In the genomic region with DNA sequence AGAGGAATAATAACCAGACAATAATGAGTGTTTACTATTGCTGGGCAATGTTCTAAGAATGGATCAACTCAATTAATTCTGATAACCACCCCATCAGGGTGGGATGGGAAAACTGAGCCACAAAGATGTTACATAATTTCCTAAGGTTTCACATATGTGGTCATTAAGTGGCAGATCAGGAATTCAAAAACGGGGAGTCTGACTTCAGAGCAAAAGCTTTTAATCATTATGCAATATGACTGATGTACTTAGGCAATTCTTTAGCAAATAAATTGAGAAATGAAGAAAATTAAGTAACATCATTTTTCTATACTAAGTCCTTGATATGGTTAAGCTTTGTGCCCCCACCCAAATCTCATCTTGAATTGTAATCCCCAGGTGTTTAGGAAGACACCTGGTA, we compare ENCODE assay signal across 25 cellular contexts. TPM values are rescaled to one million over a fixed set of nuclear protein-coding genes. Genes with fewer than 3 reads are reported as not detected.
A peak's percentile ranks its signal among the peaks of the same experiment; 100 is the strongest.
DNase-seq lines count a peak whose midpoint lies in the region; ATAC-seq, FAIRE-seq and TF ChIP-seq lines count a peak whose summit lies in the region.
"Had no signal": no experiment of that assay in that cellular context is flagged by ENCODE, and none has a peak within 500 bp of the region (broad histone marks: within the 10 kb centered on the region; RNA-seq: fewer than 3 reads in every experiment).

No MANE protein-coding gene starts in this region.

- WGBS in GM23248 (ENCODE audit: low coverage in 1 of 2, low lambda C conversion rate in 2 of 2, missing lambda C conversion rate in 2 of 2), 2 experiments: 5 to 7% methylated on average over 1 of the region's 1 CpG
- WGBS in smooth muscle cell (ENCODE audit: low lambda C conversion rate): 81% methylated on average over 1 of the region's 1 CpG

- H3K27me3 ChIP-seq in ACC112 (ENCODE audit: insufficient read depth, low read length) (no peaks in the 10 kb centered on the region), GM23248 (replicated peaks; ENCODE audit: insufficient read depth) (no peaks in the 10 kb centered on the region), bronchial epithelial cell (ENCODE audit: control insufficient read depth, insufficient read depth, low read length) (no peaks in the 10 kb centered on the region), smooth muscle cell (ENCODE audit: low read depth) (no peaks in the 10 kb centered on the region)
- H3K27me3 ChIP-seq: BE2C, Peyer's patch, SJCRH30 had no signal

- H3K4me3 ChIP-seq in ACC112 (ENCODE audit: low read depth, low read length) (no peak overlapping the region), GM23248 (no peak overlapping the region), bronchial epithelial cell (ENCODE audit: low read depth, low read length) (no peak overlapping the region), fibroblast of the aortic adventitia (ENCODE audit: low read depth, low read length) (no peak overlapping the region), smooth muscle cell (no peak overlapping the region)
- H3K4me3 ChIP-seq: GM12878, K562, Peyer's patch, SJCRH30 had no signal

- ATAC-seq in activated CD4-positive, CD25-positive, alpha-beta regulatory T cell treated with anti-CD3 and anti-CD28 coated beads, Interleukin-2, amount 50 U/mL, for 24 hours: no peak
- ATAC-seq: GM12878, K562 had no signal

- H3K9me2 ChIP-seq in GM23248 (ENCODE audit: insufficient read depth): no peaks in the 10 kb centered on the region

- H3K36me3 Mint-ChIP-seq in chondrocyte (ENCODE audit: low read depth): no peaks in the 10 kb centered on the region
- H3K36me3 Mint-ChIP-seq: CD4-positive, CD25-positive, alpha-beta regulatory T cell had no signal

- peak; percentile 54 for DNase-seq in GM23248
- peak; percentile 77 for DNase-seq in bronchial epithelial cell (ENCODE audit: low read depth)
- peak; percentile 19 for DNase-seq in fibroblast of the aortic adventitia (ENCODE audit: low read depth)
- no peak for DNase-seq in stimulated activated CD4-positive, alpha-beta T cell treated with anti-CD3 and anti-CD28 coated beads, Interleukin-4, amount 100 ng/mL, for 1 hour
- DNase-seq in chondrocyte (ENCODE audit: low spot score): no peak
- no peak for DNase-seq in smooth muscle cell (lab: John Stamatoyannopoulos, UW; ENCODE audit: unreplicated experiment)
- DNase-seq: BE2C; CD4-positive, CD25-positive, alpha-beta regulatory T cell; H7; MM.1S; NCI-H1092; NCI-H1436; NCI-H187 treated with DMSO at 0.1 percent for 48 hours; NCI-H2227 treated with DMSO at 0.1 percent for 48 hours; NCI-H524; NCI-H774; NK-92 treated with Interleukin-12 subunit alpha and Interleukin-12 subunit beta, amount 100 ng/mL, for 24 hours; Peyer's patch; SJCRH30 had no signal

- no peaks in the 10 kb centered on the region for H3K27me3 Mint-ChIP-seq in chondrocyte (ENCODE audit: low read depth)
- H3K27me3 Mint-ChIP-seq: CD4-positive, CD25-positive, alpha-beta regulatory T cell had no signal

- H3K4me1 Mint-ChIP-seq in chondrocyte (ENCODE audit: low read depth): no peaks in the 10 kb centered on the region
- H3K4me1 Mint-ChIP-seq: CD4-positive, CD25-positive, alpha-beta regulatory T cell had no signal

- no peak overlapping the region for H3K4me2 ChIP-seq in GM23248 (ENCODE audit: unreplicated experiment)
- H3K4me2 ChIP-seq in smooth muscle cell: no peak overlapping the region

- H3F3A ChIP-seq in GM23248 (ENCODE audit: insufficient read depth) (peaks cover 6% of the 10 kb centered on the region; the same call in 1 of the 2 replicates), smooth muscle cell (ENCODE audit: low read depth) (no peaks in the 10 kb centered on the region)

- H4K20me1 ChIP-seq in GM23248 (ENCODE audit: insufficient read depth): no peaks in the 10 kb centered on the region
- no peaks in the 10 kb centered on the region for H4K20me1 ChIP-seq in smooth muscle cell (ENCODE audit: low read depth)

- no peak overlapping the region for H3K4me3 Mint-ChIP-seq in chondrocyte (ENCODE audit: unreplicated experiment)
- H3K4me3 Mint-ChIP-seq: CD4-positive, CD25-positive, alpha-beta regulatory T cell had no signal

- H3K4me1 ChIP-seq in ACC112 (ENCODE audit: control insufficient read depth, insufficient read depth, low read length, unreplicated experiment) (peaks cover 11% of the 10 kb centered on the region), GM23248 (ENCODE audit: insufficient read depth) (peaks cover 22% of the 10 kb centered on the region), smooth muscle cell (ENCODE audit: low read depth) (peaks cover 12% of the 10 kb centered on the region)
- H3K4me1 ChIP-seq: BE2C, Peyer's patch, SJCRH30 had no signal

- H2AFZ ChIP-seq in ACC112 (ENCODE audit: low read length, unreplicated experiment) (no peak overlapping the region), GM23248 (no peak overlapping the region), smooth muscle cell (ENCODE audit: low read depth) (no peak overlapping the region)

- peak overlapping the region; percentile 77 for H3K27ac ChIP-seq in ACC112 (ENCODE audit: low read depth, low read length)
- H3K27ac ChIP-seq in GM23248: peak overlapping the region; percentile 66
- no peak overlapping the region for H3K27ac ChIP-seq in smooth muscle cell (ENCODE audit: low read depth)
- H3K27ac ChIP-seq: Peyer's patch, SJCRH30 had no signal

- no peak for FAIRE-seq in bronchial epithelial cell (lab: Jason Lieb, UNC)
- FAIRE-seq: GM12878, K562 had no signal

- H3K79me2 ChIP-seq in ACC112 (ENCODE audit: control insufficient read depth, insufficient read depth, low read length, unreplicated experiment): no peaks in the 10 kb centered on the region
- no peaks in the 10 kb centered on the region for H3K79me2 ChIP-seq in GM23248 (ENCODE audit: insufficient read depth)
- no peaks in the 10 kb centered on the region for H3K79me2 ChIP-seq in smooth muscle cell (ENCODE audit: low read depth)

- in situ Hi-C loops in GM23248 (cut with MboI): no loop called here

- no peak for TF ChIP-seq CTCF in bronchial epithelial cell (IDR thresholded peaks at IDR 0.05; ENCODE audit: insufficient read depth, low read length, severe bottlenecking)
- TF ChIP-seq CTCF in fibroblast of the aortic adventitia (IDR thresholded peaks at IDR 0.05; ENCODE audit: insufficient read depth, low read length): no peak
- no peak for TF ChIP-seq CTCF in chondrocyte (IDR thresholded peaks at IDR 0.05)
- no peak for TF ChIP-seq CTCF in smooth muscle cell (IDR thresholded peaks at IDR 0.05; ENCODE audit: borderline replicate concordance, insufficient read depth, poor library complexity, severe bottlenecking)

- H3K9me3 ChIP-seq in GM23248 (ENCODE audit: low read depth) (no peaks in the 10 kb centered on the region), smooth muscle cell (replicated peaks; ENCODE audit: low read depth) (no peaks in the 10 kb centered on the region)
- H3K9me3 ChIP-seq: BE2C, Peyer's patch, SJCRH30 had no signal

- no peak overlapping the region for H3K27ac Mint-ChIP-seq in chondrocyte (ENCODE audit: unreplicated experiment)
- H3K27ac Mint-ChIP-seq: CD4-positive, CD25-positive, alpha-beta regulatory T cell had no signal

- no peak overlapping the region for H3K9ac ChIP-seq in GM23248
- H3K9ac ChIP-seq in smooth muscle cell (ENCODE audit: low read depth): no peak overlapping the region

- H3K9me3 Mint-ChIP-seq in chondrocyte (ENCODE audit: low read depth): no peaks in the 10 kb centered on the region

- H3K36me3 ChIP-seq in ACC112 (ENCODE audit: insufficient read depth, low read length) (no peaks in the 10 kb centered on the region), GM23248 (ENCODE audit: low read depth) (no peaks in the 10 kb centered on the region), bronchial epithelial cell (ENCODE audit: control insufficient read depth, insufficient read depth, low read length) (no peaks in the 10 kb centered on the region), smooth muscle cell (ENCODE audit: low read depth) (no peaks in the 10 kb centered on the region)
- H3K36me3 ChIP-seq: BE2C, Peyer's patch, SJCRH30 had no signal

RNA-seq across cellular contexts. Expression of gene PLCZ1, which starts 53.4 kb away (rescaled TPM):
- not detected in 2 replicates for total RNA-seq in GM23248 (2014; rRNA removed; shearing (Covaris generic))
- polyA plus RNA-seq in GM23248 (2016; fragmentation: Nextera tagmentation; extraction: Ambion mirVana) (not detected in 2 replicates), smooth muscle cell (not detected in 2 replicates)
- total RNA-seq in bronchial epithelial cell (not detected in 2 replicates), fibroblast of the aortic adventitia (ENCODE audit: low replicate concordance) (0.18 TPM in 1 of 2 replicates, not detected in the other), chondrocyte (not detected in 3 replicates), smooth muscle cell (not detected in 2 replicates)
- total RNA-seq: CD4-positive, CD25-positive, alpha-beta regulatory T cell; GM12878; H7; K562; LHCN-M2; Peyer's patch; SJCRH30 had no signal
- polyA plus RNA-seq: CD4-positive, CD25-positive, alpha-beta regulatory T cell; GM12878; K562 had no signal

RNA-seq across cellular contexts. Expression of gene CAPZA3, which starts 53.5 kb away (rescaled TPM):
- not detected in 2 replicates for total RNA-seq in GM23248 (2014; rRNA removed; shearing (Covaris generic))
- polyA plus RNA-seq in GM23248 (2016; fragmentation: Nextera tagmentation; extraction: Ambion mirVana) (not detected in 2 replicates), smooth muscle cell (0.19 TPM in 1 of 2 replicates, not detected in the other)
- total RNA-seq in bronchial epithelial cell (0.13 TPM in 1 of 2 replicates, not detected in the other), fibroblast of the aortic adventitia (ENCODE audit: low replicate concordance) (not detected in 2 replicates), chondrocyte (not detected in 3 replicates), smooth muscle cell (not detected in 2 replicates)
- total RNA-seq: A172; CD4-positive, CD25-positive, alpha-beta regulatory T cell; GM12878; H7; K562; LHCN-M2; Peyer's patch; SJCRH30 had no signal
- polyA plus RNA-seq: CD4-positive, CD25-positive, alpha-beta regulatory T cell; GM12878; K562 had no signal

Comparison
In these comparisons a context has a peak if more than half of its experiments do, and no peak if none do; other contexts are left out.
1. DNase-seq: peak in GM23248 (single experiment), bronchial epithelial cell (single experiment) and fibroblast of the aortic adventitia (single experiment); none in stimulated activated CD4-positive, alpha-beta T cell treated with anti-CD3 and anti-CD28 coated beads, Interleukin-4, amount 100 ng/mL, for 1 hour (single experiment), chondrocyte (single experiment) and smooth muscle cell (single experiment).